In genomic region chr19:2294377-2295335, GRCh38 we compare ENCODE assay signal across 9 cellular contexts. TPM values are rescaled to one million over a fixed set of nuclear protein-coding genes. Genes with fewer than 3 reads are reported as not detected.
DNase-seq lines count a peak whose midpoint lies in the region; ATAC-seq and TF ChIP-seq lines count a peak whose summit lies in the region.
"Had no signal": no experiment of that assay in that cellular context is flagged by ENCODE, and none has a peak within 500 bp of the region (broad histone marks: within the 10 kb centered on the region; RNA-seq: fewer than 3 reads in every experiment).

No MANE protein-coding gene starts in this region.

- no peaks in the 10 kb centered on the region for H3K36me3 Mint-ChIP-seq in nephron (ENCODE audit: low read depth)
- H3K36me3 Mint-ChIP-seq in activated T-helper 17 cell treated with anti-CD3 and anti-CD28 coated beads, Interleukin-2, amount 50 U/mL, for 72 hours (ENCODE audit: low read depth) = no peaks in the 10 kb centered on the region

- intact Hi-C loops in A673 (cut with micrococcal nuclease; ENCODE audit: unreplicated experiment) = no loop called here

- no TSS peak for BruUV-seq in A673 (replicated peaks; lab: Mats Ljungman, UMichigan)

- H3K27me3 Mint-ChIP-seq in nephron (ENCODE audit: low read depth) = peaks cover 71% of the 10 kb centered on the region
- no peaks in the 10 kb centered on the region for H3K27me3 Mint-ChIP-seq in activated T-helper 17 cell treated with anti-CD3 and anti-CD28 coated beads, Interleukin-2, amount 50 U/mL, for 72 hours

- ATAC-seq in GM19452 (IDR thresholded peaks at IDR 0.05; ENCODE audit: unreplicated experiment) = no peak
- ATAC-seq in GM21447 (IDR thresholded peaks at IDR 0.05; ENCODE audit: unreplicated experiment) = no peak
- ATAC-seq in HG02981 (IDR thresholded peaks at IDR 0.05; ENCODE audit: unreplicated experiment) = no peak
- no peak for ATAC-seq in activated T-helper 17 cell treated with anti-CD3 and anti-CD28 coated beads, Interleukin-2, amount 50 U/mL, for 72 hours (replicated peaks)
- ATAC-seq: CD8-positive, alpha-beta T cell had no signal

- H3K4me1 Mint-ChIP-seq in nephron = peaks cover 11% of the 10 kb centered on the region
- H3K4me1 Mint-ChIP-seq in activated T-helper 17 cell treated with anti-CD3 and anti-CD28 coated beads, Interleukin-2, amount 50 U/mL, for 72 hours = peaks cover 4% of the 10 kb centered on the region

- H3K36me3 ChIP-seq in A673 (ENCODE audit: insufficient read depth, low read length, poor library complexity, severe bottlenecking) = no peaks in the 10 kb centered on the region

- no peaks in the 10 kb centered on the region for H3K9me3 Mint-ChIP-seq in nephron
- no peaks in the 10 kb centered on the region for H3K9me3 Mint-ChIP-seq in activated T-helper 17 cell treated with anti-CD3 and anti-CD28 coated beads, Interleukin-2, amount 50 U/mL, for 72 hours
- H3K9me3 Mint-ChIP-seq: CD8-positive, alpha-beta T cell had no signal

- POLR2A ChIA-PET in A673 (lab: Charles Lee; ENCODE audit: low non-redundant PET) = interaction anchor here (0.5 to 0.7 kb wide), 3 partner anchors 45 to 455 kb away, joined by 4 to 11 read pairs (median 4); no protein-coding TSS in a partner anchor

- TF ChIP-seq CTCF in A673 (conservative IDR thresholded peaks at IDR 0.05; ENCODE audit: low read depth, low read length) = no peak
- TF ChIP-seq CTCF in nephron (IDR thresholded peaks at IDR 0.05; ENCODE audit: unreplicated experiment in 3 of 3) = no peak

- H3K27ac ChIP-seq in A673 (ENCODE audit: low read depth, low read length, poor library complexity, severe bottlenecking) = no peak overlapping the region

- peaks cover 18% of the 10 kb centered on the region for H3K4me1 ChIP-seq in A673 (ENCODE audit: insufficient read depth, low read length, poor library complexity, severe bottlenecking)

- peak overlapping the region in 2 of 3 experiments; percentile 14 to 22 for H3K4me3 Mint-ChIP-seq in nephron
- H3K4me3 Mint-ChIP-seq in activated T-helper 17 cell treated with anti-CD3 and anti-CD28 coated beads, Interleukin-2, amount 50 U/mL, for 72 hours = no peak overlapping the region

- DNase-seq in A673 (ENCODE audit: low spot score) = peak; percentile 66
- DNase-seq in M059J (ENCODE audit: low read depth) = peak; percentile 77
- DNase-seq in epidermal melanocyte (ENCODE audit: insufficient read length, low spot score) = peak; percentile 81
- DNase-seq: CD8-positive, alpha-beta T cell had no signal

- CTCF ChIA-PET in A673 (lab: Charles Lee) = interaction anchor here (0.5 to 0.6 kb wide), 3 partner anchors 74 to 274 kb away, joined by 3 to 8 read pairs (median 6); no protein-coding TSS in a partner anchor

- no peak overlapping the region for H3K27ac Mint-ChIP-seq in nephron
- H3K27ac Mint-ChIP-seq in activated T-helper 17 cell treated with anti-CD3 and anti-CD28 coated beads, Interleukin-2, amount 50 U/mL, for 72 hours = no peak overlapping the region
- H3K27ac Mint-ChIP-seq: CD8-positive, alpha-beta T cell had no signal

- H3K27me3 ChIP-seq in A673 (replicated peaks; ENCODE audit: insufficient read depth, low read depth, low read length, poor library complexity) = peaks cover 32% of the 10 kb centered on the region

- no peak overlapping the region for H3K4me3 ChIP-seq in A673 (ENCODE audit: low read depth, low read length, poor library complexity, severe bottlenecking)

- no peaks in the 10 kb centered on the region for H3K9me3 ChIP-seq in A673 (ENCODE audit: low read depth, low read length, poor library complexity, severe bottlenecking)

RNA-seq across cellular contexts. Expression of gene PEAK3, which starts 12.7 kb away (rescaled TPM):
- not detected in 2 replicates for total RNA-seq in A673 (2021)
- total RNA-seq in M059J (2014; rRNA removed; shearing (Covaris generic)) = not detected in 2 replicates
- under 1 TPM; 0.09 to 0.32 TPM for total RNA-seq in activated T-helper 17 cell treated with anti-CD3 and anti-CD28 coated beads, Interleukin-2, amount 50 U/mL, for 72 hours
- total RNA-seq: CD8-positive, alpha-beta T cell had no signal

RNA-seq across cellular contexts. Expression of gene LINGO3, which starts 13.3 kb away (rescaled TPM):
- not detected in 2 replicates for total RNA-seq in A673 (2021)
- total RNA-seq in M059J (2014; rRNA removed; shearing (Covaris generic)) = not detected in 2 replicates
- under 1 TPM in 1 of 2 donors, not detected in 1; 0.17 TPM for total RNA-seq in activated T-helper 17 cell treated with anti-CD3 and anti-CD28 coated beads, Interleukin-2, amount 50 U/mL, for 72 hours

RNA-seq across cellular contexts. Expression of gene LSM7, which starts 33.7 kb away (rescaled TPM):
- total RNA-seq in A673 (2021) = 137 and 152 TPM in 2 replicates
- 275 and 327 TPM in 2 replicates for total RNA-seq in M059J (2014; rRNA removed; shearing (Covaris generic))
- 100 to 1,000 TPM in 1 of 2 donors, 10 to 100 TPM in 1; 96.2 to 140 TPM for total RNA-seq in activated T-helper 17 cell treated with anti-CD3 and anti-CD28 coated beads, Interleukin-2, amount 50 U/mL, for 72 hours

RNA-seq across cellular contexts. Expression of gene SPPL2B, which starts 33.8 kb away (rescaled TPM):
- total RNA-seq in A673 (2021) = 86.8 and 94.2 TPM in 2 replicates
- 17.2 and 31.9 TPM in 2 replicates for total RNA-seq in M059J (2014; rRNA removed; shearing (Covaris generic))
- total RNA-seq in activated T-helper 17 cell treated with anti-CD3 and anti-CD28 coated beads, Interleukin-2, amount 50 U/mL, for 72 hours = 10 to 100 TPM; 23.7 to 46.5 TPM

RNA-seq across cellular contexts. Expression of gene JSRP1, which starts 38.4 kb away (rescaled TPM):
- total RNA-seq in A673 (2021) = 0.73 TPM in 1 of 2 replicates, not detected in the other
- total RNA-seq in M059J (2014; rRNA removed; shearing (Covaris generic)) = not detected in 2 replicates
- 1 to 10 TPM in 1 of 2 donors, under 1 TPM in 1; 0.61 to 1.0 TPM for total RNA-seq in activated T-helper 17 cell treated with anti-CD3 and anti-CD28 coated beads, Interleukin-2, amount 50 U/mL, for 72 hours
